ENCODE assay signal across 8 cellular contexts in the genomic region with DNA sequence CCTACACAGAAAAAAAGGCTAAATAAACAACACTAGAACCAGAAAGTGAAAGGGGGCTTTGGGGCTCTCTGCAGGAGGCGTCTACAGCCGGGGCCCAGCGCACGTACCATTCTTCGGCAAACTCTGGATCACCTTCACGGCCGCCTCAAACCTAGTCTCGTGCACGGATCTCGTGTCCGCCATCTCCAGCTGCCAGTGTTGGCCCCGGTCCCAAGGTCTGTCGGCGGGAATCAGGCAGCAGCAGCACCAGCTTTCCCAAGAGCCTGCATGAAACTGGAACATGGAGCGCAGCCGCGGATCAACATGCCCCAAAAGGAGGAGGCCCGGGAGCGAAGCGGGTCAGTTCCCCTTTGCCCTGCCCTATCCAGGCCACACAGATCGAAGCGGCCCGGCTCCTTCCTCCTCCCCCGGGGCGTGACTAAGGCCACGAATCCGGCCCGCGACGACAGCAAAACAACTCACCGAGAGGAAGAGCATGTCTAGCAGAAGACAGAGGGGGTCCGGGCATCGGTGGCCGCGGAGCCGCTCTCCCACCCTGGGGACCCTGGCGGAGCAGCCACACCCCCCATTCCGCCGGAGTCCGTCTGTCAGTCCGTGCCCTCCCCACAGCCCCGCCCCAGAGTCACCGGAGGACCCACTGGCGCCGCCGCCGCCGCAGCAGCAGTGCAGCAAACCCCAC. TPM values are rescaled to one million over a fixed set of nuclear protein-coding genes. Genes with fewer than 3 reads are reported as not detected.
DNase-seq lines count a peak whose midpoint lies in the region; ATAC-seq, FAIRE-seq and TF ChIP-seq lines count a peak whose summit lies in the region.

TSS of gene ACBD5 (minus strand) at position 586 of the 679 bp plus-strand sequence. CDS start at position 477, 109 bp downstream.

- peak within 1 kb of the TSS; percentile 57 to 84 (median 72) for H3K4me3 ChIP-seq in pancreas
- peak within 1 kb of the TSS; percentile 83 for H3K4me3 ChIP-seq in upper lobe of right lung

- peak; percentile 56 for ATAC-seq in activated naive CD8-positive, alpha-beta T cell treated with anti-CD3 and anti-CD28 coated beads, Interleukin-2, amount 50 U/mL, for 24 hours
- ATAC-seq in Right ventricle myocardium superior (ENCODE audit: poor library complexity) (peak; percentile 81), pancreas (peak; percentile 64 to 73 (median 70)), upper lobe of right lung (peak; percentile 88)

- H3K4me1 Mint-ChIP-seq in activated naive CD8-positive, alpha-beta T cell treated with anti-CD3 and anti-CD28 coated beads, Interleukin-2, amount 50 U/mL, for 24 hours = peaks cover 34% of the 10 kb centered on the region

- H3K9me3 ChIP-seq in pancreas (no peaks in the 10 kb centered on the region), upper lobe of right lung (no peaks in the 10 kb centered on the region)

- H3K27me3 ChIP-seq in pancreas (no peaks in the 10 kb centered on the region), upper lobe of right lung (no peaks in the 10 kb centered on the region)

- intact Hi-C loops in Right ventricle myocardium superior (cut with DNase I) (loop anchor here (10.0 kb wide), 1 partner anchor 264 kb away; the partner anchor contains the start of gene RAB18), pancreas (cut with DNase I) (no loop called here), upper lobe of right lung (cut with DNase I) (no loop called here)

- POLR2A ChIA-PET in GM10248 (lab: Yijun Ruan, JAX) (no interaction called here), HEK293T (lab: Yijun Ruan, JAX) (no interaction called here)

- H3K36me3 ChIP-seq in pancreas = no peaks in the 10 kb centered on the region
- H3K36me3 ChIP-seq in upper lobe of right lung = no peaks in the 10 kb centered on the region

- TF ChIP-seq CTCF in GM10248 (IDR thresholded peaks at IDR 0.05; ENCODE audit: control extremely low read depth, extremely low read depth, low read depth, missing control alignments) (no peak), pancreas (IDR thresholded peaks at IDR 0.05) (no peak), upper lobe of right lung (IDR thresholded peaks at IDR 0.05) (no peak)

- H3K27ac Mint-ChIP-seq in activated naive CD8-positive, alpha-beta T cell treated with anti-CD3 and anti-CD28 coated beads, Interleukin-2, amount 50 U/mL, for 24 hours = peak within 1 kb of the TSS; percentile 97

- CTCF ChIA-PET in GM10248 (lab: Yijun Ruan, JAX) = interaction anchor here (1.9 to 2.4 kb wide), 2 partner anchors 12 to 16 kb away, joined by 7 to 11 read pairs; no protein-coding TSS in a partner anchor
- CTCF ChIA-PET in HEK293T (lab: Yijun Ruan, JAX) = no interaction called here

- DNase-seq in GM10248 (ENCODE audit: extremely low spot score) (peak; percentile 79), HEK293T (ENCODE audit: extremely low spot score) (peak; percentile 25), NAMALWA (ENCODE audit: low spot score) (peak; percentile 86), T follicular helper cell (ENCODE audit: low read depth) (peak; percentile 58), Right ventricle myocardium superior (peak; percentile 96), pancreas (peak; percentile 90 to 97 (median 94)), upper lobe of right lung (peak; percentile 97)
- DNase-seq in activated naive CD8-positive, alpha-beta T cell treated with anti-CD3 and anti-CD28 coated beads, Interleukin-2, amount 50 U/mL, for 24 hours = peak; percentile 82

- peaks cover 11% of the 10 kb centered on the region for H3K36me3 Mint-ChIP-seq in activated naive CD8-positive, alpha-beta T cell treated with anti-CD3 and anti-CD28 coated beads, Interleukin-2, amount 50 U/mL, for 24 hours (ENCODE audit: low read depth)

- H3K27ac ChIP-seq in pancreas (peak within 1 kb of the TSS; percentile 94 to 99 (median 98)), upper lobe of right lung (peak within 1 kb of the TSS; percentile 97)

- H3K9me3 Mint-ChIP-seq in activated naive CD8-positive, alpha-beta T cell treated with anti-CD3 and anti-CD28 coated beads, Interleukin-2, amount 50 U/mL, for 24 hours = no peaks in the 10 kb centered on the region

- peak within 1 kb of the TSS; percentile 93 for H3K4me3 Mint-ChIP-seq in activated naive CD8-positive, alpha-beta T cell treated with anti-CD3 and anti-CD28 coated beads, Interleukin-2, amount 50 U/mL, for 24 hours

- WGBS in pancreas, 2 donors = 0 to 1% methylated on average over 42 to 48 of the region's 48 CpGs

- no peak for FAIRE-seq in pancreas (lab: Jason Lieb, UNC)

- H3K27me3 Mint-ChIP-seq in activated naive CD8-positive, alpha-beta T cell treated with anti-CD3 and anti-CD28 coated beads, Interleukin-2, amount 50 U/mL, for 24 hours = no peaks in the 10 kb centered on the region

- peaks cover 4 to 22% (median 10%) of the 10 kb centered on the region in 3 donors for H3K4me1 ChIP-seq in pancreas
- H3K4me1 ChIP-seq in upper lobe of right lung = peaks cover 20% of the 10 kb centered on the region

TF ChIP-seq in HEK293T, 16 proteins besides CTCF, POLR2A, EP300 and RAD21:
- TF ChIP-seq HDGF (IDR thresholded peaks at IDR 0.05; ENCODE audit: borderline replicate concordance) (no peak), FOXK2 (IDR thresholded peaks at IDR 0.05) (no peak), L3MBTL2 (conservative IDR thresholded peaks at IDR 0.05) (peak; percentile 73), CTBP1 (IDR thresholded peaks at IDR 0.05; ENCODE audit: borderline replicate concordance) (no peak), ZNF384 (IDR thresholded peaks at IDR 0.05) (no peak)
TF ChIP-seq in HEK293T: peak in this region for 1.

RNA-seq across cellular contexts. Expression of gene ACBD5, which starts in this region (rescaled TPM):
- total RNA-seq in Right ventricle myocardium superior (77.2 TPM), pancreas (10 to 100 TPM in 3 of 6 donors, 1 to 10 TPM in 3; 7.7 to 14.7 (median 10.2) TPM), upper lobe of right lung (27.4 TPM)
- 1 to 10 TPM; 5.2 to 7.4 TPM for polyA plus RNA-seq in pancreas

Comparison
In these comparisons a context has a peak if more than half of its experiments do, and no peak if none do; other contexts are left out.
1. Peak in every context shown above with its lines: DNase-seq, ATAC-seq, H3K4me3 ChIP-seq and H3K27ac ChIP-seq.
2. DNase-seq: peak in every context shown above with its lines; median percentile 97 in upper lobe of right lung; 96 in Right ventricle myocardium superior; 94 in pancreas; 86 in NAMALWA; 82 in activated naive CD8-positive, alpha-beta T cell treated with anti-CD3 and anti-CD28 coated beads, Interleukin-2, amount 50 U/mL, for 24 hours; 79 in GM10248; 58 in T follicular helper cell; 25 in HEK293T.